In genomic region chr4:118772149-118773081, GRCh38 we compare ENCODE assay signal across 8 cellular contexts.
DNase-seq lines count a peak whose midpoint lies in the region; ATAC-seq lines count a peak whose summit lies in the region.

No MANE protein-coding gene starts in this region.

- peaks cover 40% of the 10 kb centered on the region for H3K36me3 Mint-ChIP-seq in stimulated activated effector memory CD8-positive, alpha-beta T cell treated with anti-CD3 and anti-CD28 coated beads, Interleukin-12 subunit alpha, Interleukin-12 subunit beta, amount 100 ng/mL, for 72 hours

- no peaks in the 10 kb centered on the region for H3K9me3 Mint-ChIP-seq in stimulated activated effector memory CD8-positive, alpha-beta T cell treated with anti-CD3 and anti-CD28 coated beads, Interleukin-12 subunit alpha, Interleukin-12 subunit beta, amount 100 ng/mL, for 72 hours

- DNase-seq in SIG-M5 treated with dmso at 0.1 percent for 504 hours (lab: John Stamatoyannopoulos, UW; ENCODE audit: unreplicated experiment): peak; percentile 52
- no peak for DNase-seq in SIG-M5 (lab: John Stamatoyannopoulos, UW)
- DNase-seq in NCI-H2029 treated with DMSO at 0.1 percent for 48 hours (lab: John Stamatoyannopoulos, UW): peak; percentile 16
- DNase-seq in astrocyte of the hippocampus (ENCODE audit: low read depth, low spot score): peak; percentile 54
- peak; percentile 58 for DNase-seq in iPS-NIHi11 (ENCODE audit: low spot score)
- DNase-seq in stimulated activated effector memory CD8-positive, alpha-beta T cell treated with anti-CD3 and anti-CD28 coated beads, Interleukin-12 subunit alpha, Interleukin-12 subunit beta, amount 100 ng/mL, for 72 hours (ENCODE audit: low spot score in 2 of 2): no peak

- H3K4me3 Mint-ChIP-seq in stimulated activated effector memory CD8-positive, alpha-beta T cell treated with anti-CD3 and anti-CD28 coated beads, Interleukin-12 subunit alpha, Interleukin-12 subunit beta, amount 100 ng/mL, for 72 hours: no peak overlapping the region

- H3K4me1 Mint-ChIP-seq in stimulated activated effector memory CD8-positive, alpha-beta T cell treated with anti-CD3 and anti-CD28 coated beads, Interleukin-12 subunit alpha, Interleukin-12 subunit beta, amount 100 ng/mL, for 72 hours: peaks cover 6% of the 10 kb centered on the region

- ATAC-seq in HG02678 (IDR thresholded peaks at IDR 0.05; ENCODE audit: unreplicated experiment): peak; percentile 75
- ATAC-seq in stimulated activated effector memory CD8-positive, alpha-beta T cell treated with anti-CD3 and anti-CD28 coated beads, Interleukin-12 subunit alpha, Interleukin-12 subunit beta, amount 100 ng/mL, for 72 hours: peak; percentile 74
- no peak for ATAC-seq in HG03097 (IDR thresholded peaks at IDR 0.05; ENCODE audit: low FRiP score, unreplicated experiment)

- H3K27ac Mint-ChIP-seq in stimulated activated effector memory CD8-positive, alpha-beta T cell treated with anti-CD3 and anti-CD28 coated beads, Interleukin-12 subunit alpha, Interleukin-12 subunit beta, amount 100 ng/mL, for 72 hours: no peak overlapping the region

Comparison
In these comparisons a context has a peak if more than half of its experiments do, and no peak if none do; other contexts are left out.
1. DNase-seq: peak in SIG-M5 treated with dmso at 0.1 percent for 504 hours (single experiment), NCI-H2029 treated with DMSO at 0.1 percent for 48 hours (single experiment), astrocyte of the hippocampus (single experiment) and iPS-NIHi11 (single experiment); none in SIG-M5 (single experiment) and stimulated activated effector memory CD8-positive, alpha-beta T cell treated with anti-CD3 and anti-CD28 coated beads, Interleukin-12 subunit alpha, Interleukin-12 subunit beta, amount 100 ng/mL, for 72 hours (0 of 2).